ENCODE assay signal across 9 cellular contexts in the genomic region with DNA sequence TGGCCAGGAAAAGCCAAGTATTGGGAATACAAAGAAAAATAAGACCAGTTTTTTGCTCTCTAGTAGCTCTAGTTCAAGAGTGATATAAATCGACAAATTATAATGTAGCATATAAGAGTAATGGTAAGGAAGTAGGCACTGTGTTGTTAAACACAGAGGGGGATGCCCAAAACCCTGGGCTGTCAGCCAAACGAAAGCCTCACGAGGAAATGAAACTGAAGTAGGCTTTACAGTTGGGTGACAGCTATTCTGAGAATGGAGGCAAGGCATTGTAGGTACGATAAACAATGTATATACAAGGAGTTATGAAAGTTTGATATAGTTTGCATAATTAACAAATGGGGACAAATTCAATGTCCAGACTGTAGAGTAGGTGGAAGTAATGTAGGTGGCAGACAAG.
DNase-seq lines count a peak whose midpoint lies in the region; ATAC-seq lines count a peak whose summit lies in the region.
"Had no signal": no experiment of that assay in that cellular context is flagged by ENCODE, and none has a peak within 500 bp of the region (broad histone marks: within the 10 kb centered on the region; RNA-seq: fewer than 3 reads in every experiment).

No MANE protein-coding gene starts in this region.

- no peaks in the 10 kb centered on the region for H3K36me3 Mint-ChIP-seq in activated CD4-positive, alpha-beta T cell treated with anti-CD3 and anti-CD28 coated beads, Interleukin-2, amount 10 ng/mL, durations not matched to agents 7 days and 5 days (ENCODE audit: low read depth)

- ATAC-seq in GM18520 (IDR thresholded peaks at IDR 0.05; ENCODE audit: unreplicated experiment) (peak; percentile 99), GM21529 (IDR thresholded peaks at IDR 0.05; ENCODE audit: unreplicated experiment) (peak; percentile 100), HG03442 (IDR thresholded peaks at IDR 0.05; ENCODE audit: unreplicated experiment) (peak; percentile 97), left colon (no peak)

- DNase-seq in left colon = peak; percentile 19 to 26
- DNase-seq in NK-92 treated with Interleukin-12 subunit alpha and Interleukin-12 subunit beta, amount 100 ng/mL, for 24 hours (lab: John Stamatoyannopoulos, UW) = no peak
- no peak for DNase-seq in activated gamma-delta T cell treated with Interleukin-2 at 50 U/mL for 16 hours
- no peak for DNase-seq in occipital lobe (lab: John Stamatoyannopoulos, UW)
- no peak for DNase-seq in activated CD4-positive, alpha-beta T cell treated with anti-CD3 and anti-CD28 coated beads, Interleukin-2, amount 10 ng/mL, durations not matched to agents 7 days and 5 days
- DNase-seq: WERI-Rb-1 had no signal

- H3K4me1 Mint-ChIP-seq in activated CD4-positive, alpha-beta T cell treated with anti-CD3 and anti-CD28 coated beads, Interleukin-2, amount 10 ng/mL, durations not matched to agents 7 days and 5 days = no peaks in the 10 kb centered on the region

- POLR2A ChIA-PET in activated CD4-positive, alpha-beta T cell treated with anti-CD3 and anti-CD28 coated beads, Interleukin-2, amount 10 ng/mL, durations not matched to agents 7 days and 5 days (lab: Charles Lee) = no interaction called here

- no peaks in the 10 kb centered on the region for H3K27me3 Mint-ChIP-seq in activated CD4-positive, alpha-beta T cell treated with anti-CD3 and anti-CD28 coated beads, Interleukin-2, amount 10 ng/mL, durations not matched to agents 7 days and 5 days

- intact Hi-C loops in left colon (cut with DNase I, micrococcal nuclease) = no loop called here

- no peaks in the 10 kb centered on the region for H3K9me3 Mint-ChIP-seq in activated CD4-positive, alpha-beta T cell treated with anti-CD3 and anti-CD28 coated beads, Interleukin-2, amount 10 ng/mL, durations not matched to agents 7 days and 5 days

- no peak overlapping the region for H3K27ac Mint-ChIP-seq in activated CD4-positive, alpha-beta T cell treated with anti-CD3 and anti-CD28 coated beads, Interleukin-2, amount 10 ng/mL, durations not matched to agents 7 days and 5 days

- no peak overlapping the region for H3K4me3 Mint-ChIP-seq in activated CD4-positive, alpha-beta T cell treated with anti-CD3 and anti-CD28 coated beads, Interleukin-2, amount 10 ng/mL, durations not matched to agents 7 days and 5 days

- CTCF ChIA-PET in activated CD4-positive, alpha-beta T cell treated with anti-CD3 and anti-CD28 coated beads, Interleukin-2, amount 10 ng/mL, durations not matched to agents 7 days and 5 days (lab: Charles Lee) = no interaction called here

Comparison
In these comparisons a context has a peak if more than half of its experiments do, and no peak if none do; other contexts are left out.
1. DNase-seq: peak in left colon (2 of 2); none in NK-92 treated with Interleukin-12 subunit alpha and Interleukin-12 subunit beta, amount 100 ng/mL, for 24 hours (single experiment), activated gamma-delta T cell treated with Interleukin-2 at 50 U/mL for 16 hours (single experiment), occipital lobe (single experiment) and activated CD4-positive, alpha-beta T cell treated with anti-CD3 and anti-CD28 coated beads, Interleukin-2, amount 10 ng/mL, durations not matched to agents 7 days and 5 days (single experiment).